Comparison of ENCODE assay signal across 8 cellular contexts in genomic region chr17:70636517-70637133, GRCh38.
DNase-seq lines count a peak whose midpoint lies in the region; ATAC-seq, FAIRE-seq and TF ChIP-seq lines count a peak whose summit lies in the region.

No MANE protein-coding gene starts in this region.

- H3K4me3 ChIP-seq in small intestine (ENCODE audit: low read depth in 1 of 2, low read length in 2 of 2): no peak overlapping the region

- DNase-seq in AG08395 (ENCODE audit: low spot score) (peak; percentile 52), M059J (ENCODE audit: low read depth) (peak; percentile 45), SKM-1 (lab: John Stamatoyannopoulos, UW; ENCODE audit: unreplicated experiment) (peak; percentile 32), foreskin keratinocyte (peak in 1 of 2 donors; percentile 17), small intestine (peak; percentile 53)
- DNase-seq in activated CD4-positive, alpha-beta memory T cell treated with anti-CD3 and anti-CD28 coated beads for 36 hours: no peak

- no peaks in the 10 kb centered on the region for H3K4me1 Mint-ChIP-seq in activated CD4-positive, alpha-beta memory T cell treated with anti-CD3 and anti-CD28 coated beads for 36 hours (ENCODE audit: low read depth)

- TF ChIP-seq CTCF in GM12874 (IDR thresholded peaks at IDR 0.05; ENCODE audit: insufficient read depth, low read depth, low read length): peak; percentile 37; the same call in 1 of the 2 replicates
- TF ChIP-seq CTCF in foreskin keratinocyte (conservative IDR thresholded peaks at IDR 0.05): peak; percentile 81

- no peaks in the 10 kb centered on the region for H3K9me3 Mint-ChIP-seq in activated CD4-positive, alpha-beta memory T cell treated with anti-CD3 and anti-CD28 coated beads for 36 hours

- peaks cover 2% of the 10 kb centered on the region for H3K27me3 ChIP-seq in foreskin keratinocyte
- no peaks in the 10 kb centered on the region for H3K27me3 ChIP-seq in small intestine (ENCODE audit: control insufficient read depth in 2 of 2, insufficient read depth in 2 of 2, low read length in 2 of 2)

- no peaks in the 10 kb centered on the region for H3K4me1 ChIP-seq in foreskin keratinocyte
- no peaks in the 10 kb centered on the region for H3K4me1 ChIP-seq in small intestine (ENCODE audit: control insufficient read depth in 2 of 2, insufficient read depth in 1 of 2, low read depth in 1 of 2, low read length in 1 of 2)

- H3K27ac ChIP-seq in foreskin keratinocyte: no peak overlapping the region
- no peak overlapping the region for H3K27ac ChIP-seq in small intestine (ENCODE audit: low read depth in 1 of 2, low read length in 1 of 2)

- no peaks in the 10 kb centered on the region for H3K9me3 ChIP-seq in small intestine (ENCODE audit: control insufficient read depth, low read depth)

- H3K4me3 Mint-ChIP-seq in activated CD4-positive, alpha-beta memory T cell treated with anti-CD3 and anti-CD28 coated beads for 36 hours: no peak overlapping the region

- H3K36me3 ChIP-seq in small intestine (ENCODE audit: control insufficient read depth in 2 of 2, insufficient read depth in 2 of 2, low read length in 2 of 2): no peaks in the 10 kb centered on the region

- ATAC-seq in foreskin keratinocyte: peak; percentile 45
- no peak for ATAC-seq in HG03045 (IDR thresholded peaks at IDR 0.05; ENCODE audit: unreplicated experiment)

- CTCF ChIA-PET in activated CD4-positive, alpha-beta memory T cell treated with anti-CD3 and anti-CD28 coated beads for 36 hours (lab: Charles Lee): no interaction called here

- FAIRE-seq in small intestine (lab: Jason Lieb, UNC): peak; percentile 57

- 19 to 30% (median 21%) methylated on average over 2 of the region's 2 CpGs for WGBS in small intestine, 3 donors

- POLR2A ChIA-PET in activated CD4-positive, alpha-beta memory T cell treated with anti-CD3 and anti-CD28 coated beads for 36 hours (lab: Charles Lee): no interaction called here

- no peaks in the 10 kb centered on the region for H3K27me3 Mint-ChIP-seq in activated CD4-positive, alpha-beta memory T cell treated with anti-CD3 and anti-CD28 coated beads for 36 hours

- H3K36me3 Mint-ChIP-seq in activated CD4-positive, alpha-beta memory T cell treated with anti-CD3 and anti-CD28 coated beads for 36 hours: no peaks in the 10 kb centered on the region

- no peak overlapping the region for H3K27ac Mint-ChIP-seq in activated CD4-positive, alpha-beta memory T cell treated with anti-CD3 and anti-CD28 coated beads for 36 hours

- intact Hi-C loops in activated CD4-positive, alpha-beta memory T cell treated with anti-CD3 and anti-CD28 coated beads for 36 hours (cut with micrococcal nuclease): loop anchor here (5.0 kb wide), 1 partner anchor 1481 kb away; no protein-coding TSS in a partner anchor
